Comparison of ENCODE assay signal across 7 cellular contexts in genomic region chr6:34235605-34236422, GRCh38. TPM values are rescaled to one million over a fixed set of nuclear protein-coding genes. Genes with fewer than 3 reads are reported as not detected.
A peak's percentile ranks its signal among the peaks of the same experiment; 100 is the strongest.
DNase-seq lines count a peak whose midpoint lies in the region; ATAC-seq lines count a peak whose summit lies in the region.

No MANE protein-coding gene starts in this region.

- H3K9me3 Mint-ChIP-seq in stimulated activated memory B cell treated with anti-CD40 and anti-IgM and Interleukin-4, amounts not matched to agents 10 μg/mL and 1 μg/mL and 100 μg/mL, for 72 hours: no peaks in the 10 kb centered on the region

- peak; percentile 4 for ATAC-seq in GM18909 (IDR thresholded peaks at IDR 0.05; ENCODE audit: poor library complexity, unreplicated experiment)
- peak; percentile 24 for ATAC-seq in stimulated activated memory B cell treated with anti-CD40 and anti-IgM and Interleukin-4, amounts not matched to agents 10 μg/mL and 1 μg/mL and 100 μg/mL, for 72 hours

- peaks cover 4 to 12% of the 10 kb centered on the region in 2 experiments for H3K36me3 ChIP-seq in mesenchymal stem cell (ENCODE audit: control insufficient read depth in 1 of 2, insufficient read depth in 2 of 2, low read depth in 1 of 2, low read length in 2 of 2)

- H3K4me1 Mint-ChIP-seq in stimulated activated memory B cell treated with anti-CD40 and anti-IgM and Interleukin-4, amounts not matched to agents 10 μg/mL and 1 μg/mL and 100 μg/mL, for 72 hours: peaks cover 45% of the 10 kb centered on the region

- DNase-seq in HT1080 (ENCODE audit: low read depth): peak; percentile 93
- peak; percentile 55 to 63 for DNase-seq in activated CD4-positive, alpha-beta T cell treated with anti-CD3 and anti-CD28 coated beads, Interleukin-2, amount 50 U/mL, for 24 hours (ENCODE audit: low read depth in 1 of 2, low spot score in 1 of 2)
- peak; percentile 82 for DNase-seq in dermis blood vessel endothelial cell
- DNase-seq in mesenchymal stem cell: peak; percentile 89
- no peak for DNase-seq in DMS 273 (lab: John Stamatoyannopoulos, UW; ENCODE audit: unreplicated experiment)

- H3K18ac ChIP-seq in mesenchymal stem cell (ENCODE audit: low read depth in 1 of 2, low read length in 2 of 2): peak overlapping the region; percentile 94 to 98

- peak overlapping the region; percentile 95 for H2BK120ac ChIP-seq in mesenchymal stem cell (ENCODE audit: low read depth, low read length)

- peaks cover 32% of the 10 kb centered on the region for H3K4me1 ChIP-seq in mesenchymal stem cell (ENCODE audit: control insufficient read depth, insufficient read depth, low read depth, low read length)

- H3K9me3 ChIP-seq in mesenchymal stem cell (ENCODE audit: control insufficient read depth, low read length): no peaks in the 10 kb centered on the region

- peak overlapping the region; percentile 70 for H3K9ac ChIP-seq in mesenchymal stem cell (ENCODE audit: low read length)

- peak overlapping the region; percentile 74 to 80 for H3K4me3 ChIP-seq in mesenchymal stem cell (ENCODE audit: insufficient read depth in 1 of 2, low read depth in 1 of 2, low read length in 2 of 2)

- H3K4me2 ChIP-seq in mesenchymal stem cell (ENCODE audit: low read length, poor library complexity, severe bottlenecking): peak overlapping the region; percentile 82

- H3K79me1 ChIP-seq in mesenchymal stem cell (replicated peaks; ENCODE audit: low read length, poor library complexity, severe bottlenecking): no peaks in the 10 kb centered on the region

- H3K27me3 Mint-ChIP-seq in stimulated activated memory B cell treated with anti-CD40 and anti-IgM and Interleukin-4, amounts not matched to agents 10 μg/mL and 1 μg/mL and 100 μg/mL, for 72 hours: no peaks in the 10 kb centered on the region

- peak overlapping the region in 1 of 2 experiments; percentile 92 for H3K14ac ChIP-seq in mesenchymal stem cell (ENCODE audit: low read length in 2 of 2)

- peak overlapping the region; percentile 97 for H4K91ac ChIP-seq in mesenchymal stem cell (ENCODE audit: low read length)

- no peak overlapping the region for H3K23ac ChIP-seq in mesenchymal stem cell (ENCODE audit: low read length in 2 of 2)

- no peak overlapping the region for H2AFZ ChIP-seq in mesenchymal stem cell (ENCODE audit: low read depth, low read length)

- H3K27ac Mint-ChIP-seq in stimulated activated memory B cell treated with anti-CD40 and anti-IgM and Interleukin-4, amounts not matched to agents 10 μg/mL and 1 μg/mL and 100 μg/mL, for 72 hours: peak overlapping the region; percentile 98

- H3K4me3 Mint-ChIP-seq in stimulated activated memory B cell treated with anti-CD40 and anti-IgM and Interleukin-4, amounts not matched to agents 10 μg/mL and 1 μg/mL and 100 μg/mL, for 72 hours: peak overlapping the region; percentile 91

- peak overlapping the region; percentile 46 to 80 for H2BK12ac ChIP-seq in mesenchymal stem cell (ENCODE audit: low read length in 2 of 2)

- H3K4ac ChIP-seq in mesenchymal stem cell (ENCODE audit: low read depth in 1 of 2, low read length in 2 of 2): peak overlapping the region; percentile 77 to 91

- H2AK5ac ChIP-seq in mesenchymal stem cell (ENCODE audit: low read length, severe bottlenecking): peak overlapping the region; percentile 6

- peaks cover 8% of the 10 kb centered on the region for H3K36me3 Mint-ChIP-seq in stimulated activated memory B cell treated with anti-CD40 and anti-IgM and Interleukin-4, amounts not matched to agents 10 μg/mL and 1 μg/mL and 100 μg/mL, for 72 hours

- H4K8ac ChIP-seq in mesenchymal stem cell (ENCODE audit: low read length): peak overlapping the region; percentile 98

- peak overlapping the region; percentile 7 for H3K27ac ChIP-seq in mesenchymal stem cell (ENCODE audit: low read length, poor library complexity, severe bottlenecking)

- H2BK15ac ChIP-seq in mesenchymal stem cell (ENCODE audit: low read depth, poor library complexity, severe bottlenecking): peak overlapping the region; percentile 78

- peak overlapping the region; percentile 63 for H2BK5ac ChIP-seq in mesenchymal stem cell (ENCODE audit: low read depth, low read length, poor library complexity, severe bottlenecking)

- WGBS in mesenchymal stem cell: 1% methylated on average over 52 of the region's 54 CpGs

- no peaks in the 10 kb centered on the region for H3K27me3 ChIP-seq in mesenchymal stem cell (ENCODE audit: control insufficient read depth in 1 of 2, insufficient read depth in 1 of 2, low read length in 2 of 2)

RNA-seq across cellular contexts. Expression of gene HMGA1, which starts 0.9 kb away (rescaled TPM):
- 740 and 1,115 TPM in 2 replicates for total RNA-seq in HT1080 (2014; rRNA removed; shearing (Covaris generic))
- polyA plus RNA-seq in HT1080 (2015; cell fraction: cytosol; rRNA removed): 1,664 and 1,727 TPM in 2 replicates
- polyA plus RNA-seq in HT1080 (2015; cell fraction: nucleus; rRNA removed): 665 and 732 TPM in 2 replicates
- total RNA-seq in dermis blood vessel endothelial cell: 46.5 and 229 TPM in 2 replicates
- 544 TPM for polyA plus RNA-seq in mesenchymal stem cell (2013, experiment 1 of 2)
- polyA plus RNA-seq in mesenchymal stem cell (2013, experiment 2 of 2): 524 TPM

RNA-seq across cellular contexts. Expression of gene SMIM29, which starts 13.0 kb away (rescaled TPM):
- total RNA-seq in HT1080 (2014; rRNA removed; shearing (Covaris generic)): 66.1 and 70.6 TPM in 2 replicates
- 93.1 and 101 TPM in 2 replicates for polyA plus RNA-seq in HT1080 (2015; cell fraction: cytosol; rRNA removed)
- 34.9 and 46.3 TPM in 2 replicates for polyA plus RNA-seq in HT1080 (2015; cell fraction: nucleus; rRNA removed)
- 16.4 and 24.3 TPM in 2 replicates for total RNA-seq in dermis blood vessel endothelial cell
- 47.1 TPM for polyA plus RNA-seq in mesenchymal stem cell (2013, experiment 1 of 2)
- polyA plus RNA-seq in mesenchymal stem cell (2013, experiment 2 of 2): 50.5 TPM
